1 cellular context compared by ENCODE assay signal in the genomic region with DNA sequence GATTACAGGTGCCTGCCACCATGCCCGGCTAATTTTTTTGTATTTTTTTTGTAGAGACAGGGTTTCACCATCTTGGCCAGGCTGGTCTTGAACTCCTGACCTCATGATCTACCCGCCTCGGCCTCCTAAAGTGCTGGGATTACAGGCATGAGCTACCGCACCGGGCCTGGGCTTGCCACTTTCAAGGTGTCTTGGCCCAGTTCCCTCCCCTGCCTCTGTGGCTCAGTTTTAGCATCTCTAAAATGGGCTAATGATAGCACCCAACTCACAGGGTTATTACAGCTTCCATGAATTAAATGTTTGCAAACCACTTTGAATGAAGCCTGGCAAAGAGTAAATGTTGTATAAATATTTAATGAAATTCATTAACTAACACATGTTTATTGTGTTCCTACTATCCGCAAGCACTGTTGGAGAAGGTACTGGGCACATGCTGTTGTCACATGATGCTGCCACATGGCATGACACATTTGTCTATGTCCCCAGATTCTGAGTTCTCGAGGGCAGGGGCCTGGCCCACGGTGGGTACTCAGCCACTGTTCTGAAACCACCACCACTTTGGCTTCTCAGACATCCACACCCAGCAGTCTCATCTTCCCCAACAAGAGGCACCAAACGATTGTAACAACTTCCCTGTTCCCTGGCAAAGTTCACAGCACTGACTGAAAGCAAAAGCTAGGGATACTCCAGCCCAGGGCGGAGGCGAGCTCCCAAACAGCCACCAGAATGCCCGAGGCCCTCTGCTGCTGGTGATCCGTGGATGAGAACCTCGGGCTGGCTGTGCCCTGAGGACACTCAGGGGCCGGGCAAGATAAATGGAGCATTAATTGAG.
TF ChIP-seq lines count a peak whose summit lies in the region.

No MANE protein-coding gene starts in this region.

TF ChIP-seq in K562, 482 proteins besides CTCF, POLR2A, EP300 and RAD21:
- TF ChIP-seq, protein P1, sequence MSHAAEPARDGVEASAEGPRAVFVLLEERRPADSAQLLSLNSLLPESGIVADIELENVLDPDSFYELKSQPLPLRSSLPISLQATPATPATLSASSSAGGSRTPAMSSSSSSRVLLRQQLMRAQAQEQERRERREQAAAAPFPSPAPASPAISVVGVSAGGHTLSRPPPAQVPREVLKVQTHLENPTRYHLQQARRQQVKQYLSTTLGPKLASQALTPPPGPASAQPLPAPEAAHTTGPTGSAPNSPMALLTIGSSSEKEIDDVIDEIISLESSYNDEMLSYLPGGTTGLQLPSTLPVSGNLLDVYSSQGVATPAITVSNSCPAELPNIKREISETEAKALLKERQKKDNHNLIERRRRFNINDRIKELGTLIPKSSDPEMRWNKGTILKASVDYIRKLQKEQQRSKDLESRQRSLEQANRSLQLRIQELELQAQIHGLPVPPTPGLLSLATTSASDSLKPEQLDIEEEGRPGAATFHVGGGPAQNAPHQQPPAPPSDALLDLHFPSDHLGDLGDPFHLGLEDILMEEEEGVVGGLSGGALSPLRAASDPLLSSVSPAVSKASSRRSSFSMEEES (CRISPR knock-in tag; IDR thresholded peaks at IDR 0.05), result peak; percentile 31; the same call in 1 of the 2 replicates
- TF ChIP-seq, protein P2, sequence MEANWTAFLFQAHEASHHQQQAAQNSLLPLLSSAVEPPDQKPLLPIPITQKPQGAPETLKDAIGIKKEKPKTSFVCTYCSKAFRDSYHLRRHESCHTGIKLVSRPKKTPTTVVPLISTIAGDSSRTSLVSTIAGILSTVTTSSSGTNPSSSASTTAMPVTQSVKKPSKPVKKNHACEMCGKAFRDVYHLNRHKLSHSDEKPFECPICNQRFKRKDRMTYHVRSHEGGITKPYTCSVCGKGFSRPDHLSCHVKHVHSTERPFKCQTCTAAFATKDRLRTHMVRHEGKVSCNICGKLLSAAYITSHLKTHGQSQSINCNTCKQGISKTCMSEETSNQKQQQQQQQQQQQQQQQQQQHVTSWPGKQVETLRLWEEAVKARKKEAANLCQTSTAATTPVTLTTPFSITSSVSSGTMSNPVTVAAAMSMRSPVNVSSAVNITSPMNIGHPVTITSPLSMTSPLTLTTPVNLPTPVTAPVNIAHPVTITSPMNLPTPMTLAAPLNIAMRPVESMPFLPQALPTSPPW (CRISPR knock-in tag; IDR thresholded peaks at IDR 0.05), result no peak
- TF ChIP-seq, protein P3, sequence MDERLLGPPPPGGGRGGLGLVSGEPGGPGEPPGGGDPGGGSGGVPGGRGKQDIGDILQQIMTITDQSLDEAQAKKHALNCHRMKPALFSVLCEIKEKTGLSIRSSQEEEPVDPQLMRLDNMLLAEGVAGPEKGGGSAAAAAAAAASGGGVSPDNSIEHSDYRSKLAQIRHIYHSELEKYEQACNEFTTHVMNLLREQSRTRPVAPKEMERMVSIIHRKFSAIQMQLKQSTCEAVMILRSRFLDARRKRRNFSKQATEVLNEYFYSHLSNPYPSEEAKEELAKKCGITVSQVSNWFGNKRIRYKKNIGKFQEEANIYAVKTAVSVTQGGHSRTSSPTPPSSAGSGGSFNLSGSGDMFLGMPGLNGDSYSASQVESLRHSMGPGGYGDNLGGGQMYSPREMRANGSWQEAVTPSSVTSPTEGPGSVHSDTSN (CRISPR knock-in tag; IDR thresholded peaks at IDR 0.05; ENCODE audit: low read depth), result no peak
- TF ChIP-seq, protein P3 (tag; conservative IDR thresholded peaks at IDR 0.05; ENCODE audit: low read depth), result no peak
- TF ChIP-seq MAFG (tag; conservative IDR thresholded peaks at IDR 0.05) (no peak), KDM1A (IDR thresholded peaks at IDR 0.05) (peak in 1 of 2 experiments; percentile 59; a peak in 2 of 4 replicates), ADNP (tag; IDR thresholded peaks at IDR 0.05) (peak; percentile 84), BCOR (IDR thresholded peaks at IDR 0.05) (peak; percentile 62), CHD2 (IDR thresholded peaks at IDR 0.05; ENCODE audit: low read depth, low read length) (no peak)
- TF ChIP-seq, protein P4, sequence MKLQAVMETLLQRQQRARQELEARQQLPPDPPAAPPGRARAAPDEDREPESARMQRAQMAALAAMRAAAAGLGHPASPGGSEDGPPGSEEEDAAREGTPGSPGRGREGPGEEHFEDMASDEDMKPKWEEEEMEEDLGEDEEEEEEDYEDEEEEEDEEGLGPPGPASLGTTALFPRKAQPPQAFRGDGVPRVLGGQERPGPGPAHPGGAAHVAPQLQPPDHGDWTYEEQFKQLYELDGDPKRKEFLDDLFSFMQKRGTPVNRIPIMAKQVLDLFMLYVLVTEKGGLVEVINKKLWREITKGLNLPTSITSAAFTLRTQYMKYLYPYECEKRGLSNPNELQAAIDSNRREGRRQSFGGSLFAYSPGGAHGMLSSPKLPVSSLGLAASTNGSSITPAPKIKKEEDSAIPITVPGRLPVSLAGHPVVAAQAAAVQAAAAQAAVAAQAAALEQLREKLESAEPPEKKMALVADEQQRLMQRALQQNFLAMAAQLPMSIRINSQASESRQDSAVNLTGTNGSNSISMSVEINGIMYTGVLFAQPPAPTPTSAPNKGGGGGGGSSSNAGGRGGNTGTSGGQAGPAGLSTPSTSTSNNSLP (IDR thresholded peaks at IDR 0.05; ENCODE audit: borderline replicate concordance, low read depth, low read length), result no peak
